ENCODE assay signal across 8 cellular contexts in the genomic region with DNA sequence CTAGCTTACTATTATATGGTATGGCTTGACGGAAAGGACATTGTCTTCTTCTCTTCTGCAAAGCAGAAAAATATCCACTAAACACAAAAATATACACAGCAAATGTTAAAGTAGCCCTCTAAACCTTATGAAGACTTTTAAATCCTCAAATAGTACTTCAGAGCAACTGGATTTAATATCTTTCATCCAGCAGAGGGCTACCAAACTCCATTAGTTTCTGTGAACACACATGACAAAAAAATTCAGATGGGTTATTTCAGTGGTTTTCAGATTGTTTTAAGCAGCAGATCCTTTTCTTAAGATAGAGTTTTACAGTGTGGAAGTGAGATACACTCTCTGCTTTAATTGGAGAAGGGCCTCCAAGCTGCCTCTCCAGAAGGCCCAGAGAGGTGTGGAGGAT. TPM values are rescaled to one million over a fixed set of nuclear protein-coding genes. Genes with fewer than 3 reads are reported as not detected.
DNase-seq lines count a peak whose midpoint lies in the region; ATAC-seq, FAIRE-seq and TF ChIP-seq lines count a peak whose summit lies in the region.

No MANE protein-coding gene starts in this region.

- no peaks in the 10 kb centered on the region for H3K9me3 Mint-ChIP-seq in activated CD4-positive, alpha-beta memory T cell treated with anti-CD3 and anti-CD28 coated beads for 36 hours

- H3K9me3 ChIP-seq in right atrium auricular region (no peaks in the 10 kb centered on the region), SK-N-MC (ENCODE audit: low read depth, low read length) (no peaks in the 10 kb centered on the region)

- POLR2A ChIA-PET in activated CD4-positive, alpha-beta memory T cell treated with anti-CD3 and anti-CD28 coated beads for 36 hours (lab: Charles Lee), result no interaction called here

- FAIRE-seq in urothelium cell line (lab: Jason Lieb, UNC), result no peak

- H3K27ac Mint-ChIP-seq in activated CD4-positive, alpha-beta memory T cell treated with anti-CD3 and anti-CD28 coated beads for 36 hours, result no peak overlapping the region

- H3K4me3 Mint-ChIP-seq in activated CD4-positive, alpha-beta memory T cell treated with anti-CD3 and anti-CD28 coated beads for 36 hours, result no peak overlapping the region

- peak; percentile 75 for ATAC-seq in Right ventricle myocardium superior (ENCODE audit: poor library complexity)
- ATAC-seq in HG02840 (IDR thresholded peaks at IDR 0.05; ENCODE audit: low FRiP score, unreplicated experiment), result no peak

- intact Hi-C loops in Right ventricle myocardium superior (cut with DNase I), result loop anchor here (10.0 kb wide), 1 partner anchor 139 kb away; no protein-coding TSS in a partner anchor
- intact Hi-C loops in activated CD4-positive, alpha-beta memory T cell treated with anti-CD3 and anti-CD28 coated beads for 36 hours (cut with micrococcal nuclease), result no loop called here

- no peak overlapping the region for H3K9ac ChIP-seq in SK-N-MC (ENCODE audit: insufficient read length)

- peak in 1 of 2 donors; percentile 58 for TF ChIP-seq CTCF in right atrium auricular region (IDR thresholded peaks at IDR 0.05)

- no peaks in the 10 kb centered on the region for H3K4me1 Mint-ChIP-seq in activated CD4-positive, alpha-beta memory T cell treated with anti-CD3 and anti-CD28 coated beads for 36 hours (ENCODE audit: low read depth)

- no peaks in the 10 kb centered on the region for H3K27me3 Mint-ChIP-seq in activated CD4-positive, alpha-beta memory T cell treated with anti-CD3 and anti-CD28 coated beads for 36 hours

- DNase-seq in Right ventricle myocardium superior (no peak), right atrium auricular region (ENCODE audit: low spot score) (no peak), SK-N-MC (ENCODE audit: low read depth, low spot score) (peak; percentile 22), hepatic stellate cell (ENCODE audit: low spot score) (peak; percentile 8), urothelium cell line (ENCODE audit: low spot score) (peak; percentile 14)
- DNase-seq in stimulated activated naive CD4-positive, alpha-beta T cell treated with Interleukin-2 at 50 U/mL for 16 hours (lab: John Stamatoyannopoulos, UW), result no peak
- DNase-seq in activated CD4-positive, alpha-beta memory T cell treated with anti-CD3 and anti-CD28 coated beads for 36 hours, result no peak

- H3K27ac ChIP-seq in right atrium auricular region, result no peak overlapping the region
- H3K27ac ChIP-seq in SK-N-MC, result no peak overlapping the region

- H3K27me3 ChIP-seq in right atrium auricular region, result no peaks in the 10 kb centered on the region

- H3K4me1 ChIP-seq in right atrium auricular region, result no peaks in the 10 kb centered on the region

- no peaks in the 10 kb centered on the region for H3K36me3 Mint-ChIP-seq in activated CD4-positive, alpha-beta memory T cell treated with anti-CD3 and anti-CD28 coated beads for 36 hours

- no peak overlapping the region for H3K4me3 ChIP-seq in right atrium auricular region
- no peak overlapping the region for H3K4me3 ChIP-seq in SK-N-MC

- no peaks in the 10 kb centered on the region for H3K36me3 ChIP-seq in right atrium auricular region
- no peaks in the 10 kb centered on the region for H3K36me3 ChIP-seq in SK-N-MC (ENCODE audit: insufficient read depth, low read length)

- CTCF ChIA-PET in activated CD4-positive, alpha-beta memory T cell treated with anti-CD3 and anti-CD28 coated beads for 36 hours (lab: Charles Lee), result no interaction called here

RNA-seq across cellular contexts. Expression of a gene that starts 56.6 kb away (rescaled TPM):
- total RNA-seq in Right ventricle myocardium superior (289 TPM), right atrium auricular region (100 to 1,000 TPM; 169 to 332 TPM)
- 1 to 10 TPM in 1 of 2 experiments, under 1 TPM in 1; 0.82 to 1.2 TPM for total RNA-seq in activated CD4-positive, alpha-beta memory T cell treated with anti-CD3 and anti-CD28 coated beads for 36 hours

Comparison
In these comparisons a context has a peak if more than half of its experiments do, and no peak if none do; other contexts are left out.
1. DNase-seq: peak in SK-N-MC (single experiment), hepatic stellate cell (single experiment) and urothelium cell line (single experiment); none in Right ventricle myocardium superior (single experiment), right atrium auricular region (single experiment), stimulated activated naive CD4-positive, alpha-beta T cell treated with Interleukin-2 at 50 U/mL for 16 hours (single experiment) and activated CD4-positive, alpha-beta memory T cell treated with anti-CD3 and anti-CD28 coated beads for 36 hours (single experiment).
2. RNA of a gene that starts 56.6 kb away (total RNA-seq): 169 to 332 TPM in right atrium auricular region and 289 TPM in Right ventricle myocardium superior (single experiment); 0.82 to 1.2 TPM in activated CD4-positive, alpha-beta memory T cell treated with anti-CD3 and anti-CD28 coated beads for 36 hours; every median in the first group is over 10 times any median in the second.